ENCODE assay signal across 27 cellular contexts in genomic region chr6:130520235-130520634, GRCh38.
DNase-seq lines count a peak whose midpoint lies in the region; ATAC-seq and TF ChIP-seq lines count a peak whose summit lies in the region.
"Had no signal": no experiment of that assay in that cellular context is flagged by ENCODE, and none has a peak within 500 bp of the region (broad histone marks: within the 10 kb centered on the region; RNA-seq: fewer than 3 reads in every experiment).

No MANE protein-coding gene starts in this region.

- H3K27ac Mint-ChIP-seq in neural progenitor cell: no peak overlapping the region
- H3K27ac Mint-ChIP-seq: CD14-positive monocyte, WTC11 had no signal

- peaks cover 7% of the 10 kb centered on the region; the same call in 1 of the 2 replicates for H3K4me1 ChIP-seq in GM23248 (ENCODE audit: insufficient read depth)
- H3K4me1 ChIP-seq in PC-3 (ENCODE audit: insufficient read depth, low read length): peaks cover 16% of the 10 kb centered on the region
- no peaks in the 10 kb centered on the region for H3K4me1 ChIP-seq in neural progenitor cell

- in situ Hi-C loops in GM23248 (cut with MboI): no loop called here

- no peaks in the 10 kb centered on the region for H3K9me3 Mint-ChIP-seq in neural progenitor cell
- H3K9me3 Mint-ChIP-seq: WTC11 had no signal

- H3K4me3 ChIP-seq in GM23248 (no peak overlapping the region), PC-3 (ENCODE audit: low read length) (no peak overlapping the region), foreskin fibroblast (ENCODE audit: low read depth in 1 of 2, low read length in 2 of 2) (no peak overlapping the region), neural progenitor cell (no peak overlapping the region)
- H3K4me3 ChIP-seq: skin epidermis had no signal

- H3K36me3 ChIP-seq in GM23248 (ENCODE audit: low read depth) (no peaks in the 10 kb centered on the region), PC-3 (ENCODE audit: low read depth, low read length) (no peaks in the 10 kb centered on the region; the same call in 1 of the 2 replicates), neural progenitor cell (no peaks in the 10 kb centered on the region)

- H3K27me3 ChIP-seq in GM23248 (replicated peaks; ENCODE audit: insufficient read depth): no peaks in the 10 kb centered on the region
- H3K27me3 ChIP-seq in PC-3 (ENCODE audit: low read length): no peaks in the 10 kb centered on the region
- no peaks in the 10 kb centered on the region for H3K27me3 ChIP-seq in neural progenitor cell
- H3K27me3 ChIP-seq: foreskin keratinocyte had no signal

- 0 out of 2 replicates have a peak overlapping the region, but pooled peaks have one; percentile 3 for H2AFZ ChIP-seq in GM23248
- no peak overlapping the region for H2AFZ ChIP-seq in PC-3 (ENCODE audit: low read length)
- H2AFZ ChIP-seq in neural progenitor cell (replicated peaks): no peak overlapping the region

- no TSS peak for BruUV-seq in PC-3 (replicated peaks; lab: Mats Ljungman, UMichigan)

- H3K27me3 Mint-ChIP-seq in neural progenitor cell (ENCODE audit: insufficient read depth, low read depth): peaks cover 2% of the 10 kb centered on the region
- H3K27me3 Mint-ChIP-seq: naive B cell had no signal

- 17 to 23% methylated on average over 3 of the region's 3 CpGs for WGBS in GM23248 (ENCODE audit: low coverage in 1 of 2, low lambda C conversion rate in 2 of 2, missing lambda C conversion rate in 2 of 2), 2 experiments

- H3K27ac ChIP-seq in GM23248: no peak overlapping the region
- H3K27ac ChIP-seq in PC-3 (ENCODE audit: low read length): no peak overlapping the region
- H3K27ac ChIP-seq in neural progenitor cell: no peak overlapping the region
- H3K27ac ChIP-seq: foreskin keratinocyte, HL-60, skin epidermis had no signal

- no peaks in the 10 kb centered on the region for H3K9me2 ChIP-seq in GM23248 (ENCODE audit: insufficient read depth)
- H3K9me2 ChIP-seq in PC-3 (replicated peaks; ENCODE audit: low read length): no peaks in the 10 kb centered on the region

- H3K9ac ChIP-seq in GM23248: no peak overlapping the region
- no peak overlapping the region for H3K9ac ChIP-seq in PC-3 (ENCODE audit: low read length)
- H3K9ac ChIP-seq in neural progenitor cell: no peak overlapping the region

- CTCF ChIA-PET in PC-3 (lab: Charles Lee): no interaction called here

- peak; percentile 31 for DNase-seq in AG08395 (ENCODE audit: low spot score)
- peak; percentile 63 for DNase-seq in GM23248
- peak; percentile 35 for DNase-seq in PC-3
- DNase-seq in foreskin fibroblast: peak; percentile 73 to 79
- DNase-seq in neural progenitor cell (ENCODE audit: low spot score): no peak
- DNase-seq in islet precursor cell: no peak
- DNase-seq: activated CD4-positive, alpha-beta T cell treated with anti-CD3 and anti-CD28 coated beads, Interleukin-2, amount 50 U/mL, for 4 hours; activated CD8-positive, alpha-beta memory T cell treated with anti-CD3 and anti-CD28 coated beads, Interleukin-2, amount 50 U/mL, for 4 hours; GOT3; naive B cell; NCI-H1105 treated with DMSO at 0.1 percent for 48 hours; NCI-H2081; NCI-H446; nucleus accumbens; SHP77; stimulated activated CD4-positive, alpha-beta T cell treated with anti-CD3 and anti-CD28 coated beads, Interleukin-1b, Interleukin-23, amount 100 ng/mL, for 48 hours; SW 1271; T1000 had no signal

- POLR2A ChIA-PET in PC-3 (lab: Charles Lee; ENCODE audit: unreplicated experiment): no interaction called here

- H3K4me3 Mint-ChIP-seq in neural progenitor cell: no peak overlapping the region
- H3K4me3 Mint-ChIP-seq: CD14-positive monocyte, naive B cell, WTC11 had no signal

- H3K9me3 ChIP-seq in GM23248 (ENCODE audit: low read depth) (no peaks in the 10 kb centered on the region), PC-3 (ENCODE audit: low read length) (no peaks in the 10 kb centered on the region), neural progenitor cell (ENCODE audit: low read depth) (no peaks in the 10 kb centered on the region)

- intact Hi-C loops in PC-3 (cut with micrococcal nuclease): no loop called here

- H3K79me2 ChIP-seq in GM23248 (ENCODE audit: insufficient read depth): no peaks in the 10 kb centered on the region
- H3K79me2 ChIP-seq in PC-3 (ENCODE audit: low read length): no peaks in the 10 kb centered on the region
- H3K79me2 ChIP-seq in neural progenitor cell (ENCODE audit: low read depth): no peaks in the 10 kb centered on the region

- no peaks in the 10 kb centered on the region for H3F3A ChIP-seq in GM23248 (ENCODE audit: insufficient read depth)
- no peaks in the 10 kb centered on the region for H3F3A ChIP-seq in PC-3 (ENCODE audit: low read length, unreplicated experiment)
- H3F3A ChIP-seq in neural progenitor cell (ENCODE audit: low read depth): no peaks in the 10 kb centered on the region

- no peak for TF ChIP-seq CTCF in PC-3 (conservative IDR thresholded peaks at IDR 0.05; ENCODE audit: low read depth, low read length)
- no peak for TF ChIP-seq CTCF in foreskin fibroblast (IDR thresholded peaks at IDR 0.05; ENCODE audit: low read depth, low read length)
- no peak for TF ChIP-seq CTCF in neural progenitor cell (IDR thresholded peaks at IDR 0.05)

- H3K4me2 ChIP-seq in GM23248 (ENCODE audit: unreplicated experiment) (peak overlapping the region; percentile 19), PC-3 (ENCODE audit: low read length) (no peak overlapping the region), neural progenitor cell (no peak overlapping the region)

- H4K20me1 ChIP-seq in GM23248 (ENCODE audit: insufficient read depth) (no peaks in the 10 kb centered on the region), PC-3 (ENCODE audit: low read length) (no peaks in the 10 kb centered on the region), neural progenitor cell (ENCODE audit: low read depth) (no peaks in the 10 kb centered on the region)

- H3K4me1 Mint-ChIP-seq in neural progenitor cell: no peaks in the 10 kb centered on the region
- H3K4me1 Mint-ChIP-seq: CD14-positive monocyte, WTC11 had no signal

- no peaks in the 10 kb centered on the region for H3K36me3 Mint-ChIP-seq in neural progenitor cell
- H3K36me3 Mint-ChIP-seq: CD14-positive monocyte, WTC11 had no signal

- ATAC-seq in PC-3: no peak
- no peak for ATAC-seq in GM19023 (IDR thresholded peaks at IDR 0.05; ENCODE audit: unreplicated experiment)
- no peak for ATAC-seq in HG02884 (IDR thresholded peaks at IDR 0.05; ENCODE audit: unreplicated experiment)
- ATAC-seq: activated naive CD4-positive, alpha-beta T cell treated with anti-CD3 and anti-CD28 coated beads, Interleukin-2, amount 50 U/mL, for 72 hours; foreskin keratinocyte; left lobe of liver; WTC11 had no signal

Comparison
In these comparisons a context has a peak if more than half of its experiments do, and no peak if none do; other contexts are left out.
1. DNase-seq: peak in AG08395 (single experiment), GM23248 (single experiment), PC-3 (single experiment) and foreskin fibroblast (2 of 2); none in neural progenitor cell (single experiment) and islet precursor cell (single experiment).